In genomic region chr14:32379447-32379846, GRCh38 we compare ENCODE assay signal across 27 cellular contexts. TPM values are rescaled to one million over a fixed set of nuclear protein-coding genes. Genes with fewer than 3 reads are reported as not detected.
DNase-seq lines count a peak whose midpoint lies in the region; ATAC-seq, FAIRE-seq and TF ChIP-seq lines count a peak whose summit lies in the region.
"Had no signal": no experiment of that assay in that cellular context is flagged by ENCODE, and none has a peak within 500 bp of the region (broad histone marks: within the 10 kb centered on the region; RNA-seq: fewer than 3 reads in every experiment).

No MANE protein-coding gene starts in this region.

- in situ Hi-C loops in GM23248 (cut with MboI) = no loop called here

- H3K27ac ChIP-seq in BLaER1 treated with 17β-estradiol and CSF1 and Interleukin-3, amounts not matched to agents 10 nM and 100 nM = no peak overlapping the region
- no peak overlapping the region for H3K27ac ChIP-seq in GM23248
- H3K27ac ChIP-seq: BLaER1, SJCRH30 had no signal

- H4K20me1 ChIP-seq in BLaER1 treated with 17β-estradiol and CSF1 and Interleukin-3, amounts not matched to agents 10 nM and 100 nM = no peaks in the 10 kb centered on the region
- H4K20me1 ChIP-seq in GM23248 (ENCODE audit: insufficient read depth) = no peaks in the 10 kb centered on the region
- H4K20me1 ChIP-seq: BLaER1 had no signal

- H3F3A ChIP-seq in GM23248 (ENCODE audit: insufficient read depth) = peaks cover 13% of the 10 kb centered on the region

- no peak for DNase-seq in GM23248
- DNase-seq in NCI-H226 = peak; percentile 22
- DNase-seq in mesothelial cell of epicardium (ENCODE audit: low spot score in 2 of 2, unreplicated experiment in 2 of 2) = no peak
- no peak for DNase-seq in GM19239 (ENCODE audit: insufficient read length, low spot score)
- DNase-seq in stimulated activated naive CD8-positive, alpha-beta T cell treated with anti-CD3 and anti-CD28 coated beads, Interleukin-15, amount 100 ng/mL, for 72 hours = no peak
- DNase-seq: CD4-positive, alpha-beta T cell; DMS53; EL; GDM1; MV-4-11; NCI-H1105; NCI-H146; NCI-H1930; NCI-H2107; NCI-H446; NCI-H524 treated with DMSO at 0.1 percent for 48 hours; NCI-H774; SJCRH30; T-cell had no signal

- no peaks in the 10 kb centered on the region for H3K9me2 ChIP-seq in GM23248 (ENCODE audit: insufficient read depth)

- H3K9me3 ChIP-seq in BLaER1 treated with 17β-estradiol and CSF1 and Interleukin-3, amounts not matched to agents 10 nM and 100 nM (replicated peaks in 1 of 11) = no peaks in the 10 kb centered on the region
- no peaks in the 10 kb centered on the region for H3K9me3 ChIP-seq in GM23248 (ENCODE audit: low read depth)
- H3K9me3 ChIP-seq: BLaER1, SJCRH30 had no signal

- peaks cover 0 to 7% (median 4%) of the 10 kb centered on the region in 10 experiments; a peak in 5 of 20 replicates for H3K4me1 ChIP-seq in BLaER1 treated with 17β-estradiol and CSF1 and Interleukin-3, amounts not matched to agents 10 nM and 100 nM
- peaks cover 6% of the 10 kb centered on the region for H3K4me1 ChIP-seq in GM23248 (ENCODE audit: insufficient read depth)
- H3K4me1 ChIP-seq: SJCRH30 had no signal

- H3K36me3 ChIP-seq in BLaER1 treated with 17β-estradiol and CSF1 and Interleukin-3, amounts not matched to agents 10 nM and 100 nM = no peaks in the 10 kb centered on the region
- H3K36me3 ChIP-seq in GM23248 (ENCODE audit: low read depth) = no peaks in the 10 kb centered on the region
- H3K36me3 ChIP-seq: BLaER1, SJCRH30 had no signal

- WGBS in GM23248 (ENCODE audit: low coverage in 1 of 2, low lambda C conversion rate in 2 of 2, missing lambda C conversion rate in 2 of 2), 2 experiments = 67 to 73% methylated on average over 1 of the region's 1 CpG

- H3K9me3 Mint-ChIP-seq in mesothelial cell of epicardium = no peaks in the 10 kb centered on the region
- no peaks in the 10 kb centered on the region for H3K9me3 Mint-ChIP-seq in stimulated activated naive CD8-positive, alpha-beta T cell treated with anti-CD3 and anti-CD28 coated beads, Interleukin-15, amount 100 ng/mL, for 72 hours
- H3K9me3 Mint-ChIP-seq: CD4-positive, alpha-beta T cell; T-cell had no signal

- peaks cover 25% of the 10 kb centered on the region for H3K4me1 Mint-ChIP-seq in mesothelial cell of epicardium
- H3K4me1 Mint-ChIP-seq in stimulated activated naive CD8-positive, alpha-beta T cell treated with anti-CD3 and anti-CD28 coated beads, Interleukin-15, amount 100 ng/mL, for 72 hours = peaks cover 10% of the 10 kb centered on the region
- H3K4me1 Mint-ChIP-seq: IgD-negative memory B cell had no signal

- H3K27me3 ChIP-seq in BLaER1 treated with 17β-estradiol and CSF1 and Interleukin-3, amounts not matched to agents 10 nM and 100 nM = no peaks in the 10 kb centered on the region
- no peaks in the 10 kb centered on the region for H3K27me3 ChIP-seq in GM23248 (replicated peaks; ENCODE audit: insufficient read depth)
- H3K27me3 ChIP-seq: BLaER1, SJCRH30 had no signal

- H2AFZ ChIP-seq in GM23248 = 0 out of 2 replicates have a peak overlapping the region, but pooled peaks have one; percentile 7

- no peak overlapping the region for H3K4me3 Mint-ChIP-seq in mesothelial cell of epicardium
- no peak overlapping the region for H3K4me3 Mint-ChIP-seq in stimulated activated naive CD8-positive, alpha-beta T cell treated with anti-CD3 and anti-CD28 coated beads, Interleukin-15, amount 100 ng/mL, for 72 hours
- H3K4me3 Mint-ChIP-seq: CD4-positive, alpha-beta T cell; IgD-negative memory B cell; T-cell had no signal

- H3K36me3 Mint-ChIP-seq in mesothelial cell of epicardium = no peaks in the 10 kb centered on the region
- H3K36me3 Mint-ChIP-seq: IgD-negative memory B cell, T-cell had no signal

- no peaks in the 10 kb centered on the region for H3K27me3 Mint-ChIP-seq in mesothelial cell of epicardium (ENCODE audit: low read depth)
- H3K27me3 Mint-ChIP-seq in stimulated activated naive CD8-positive, alpha-beta T cell treated with anti-CD3 and anti-CD28 coated beads, Interleukin-15, amount 100 ng/mL, for 72 hours = no peaks in the 10 kb centered on the region
- H3K27me3 Mint-ChIP-seq: IgD-negative memory B cell, T-cell had no signal

- no peak for ATAC-seq in stimulated activated naive CD8-positive, alpha-beta T cell treated with anti-CD3 and anti-CD28 coated beads, Interleukin-15, amount 100 ng/mL, for 72 hours
- no peak for ATAC-seq in HG02623 (IDR thresholded peaks at IDR 0.05; ENCODE audit: unreplicated experiment)
- ATAC-seq: GM12878, T-cell had no signal

- H3K4me3 ChIP-seq in BLaER1 treated with 17β-estradiol and CSF1 and Interleukin-3, amounts not matched to agents 10 nM and 100 nM = no peak overlapping the region
- H3K4me3 ChIP-seq in GM23248 = no peak overlapping the region
- H3K4me3 ChIP-seq: BLaER1, GM12878, SJCRH30 had no signal

- peak overlapping the region in 6 of 11 experiments; percentile 0 to 29 (median 8); a peak in 3 of 22 replicates for H3K4me2 ChIP-seq in BLaER1 treated with 17β-estradiol and CSF1 and Interleukin-3, amounts not matched to agents 10 nM and 100 nM
- no peak overlapping the region for H3K4me2 ChIP-seq in GM23248 (ENCODE audit: unreplicated experiment)
- H3K4me2 ChIP-seq: BLaER1 had no signal

- no peaks in the 10 kb centered on the region for H3K79me2 ChIP-seq in GM23248 (ENCODE audit: insufficient read depth)

- H3K9ac ChIP-seq in BLaER1 treated with 17β-estradiol and CSF1 and Interleukin-3, amounts not matched to agents 10 nM and 100 nM = no peak overlapping the region
- no peak overlapping the region for H3K9ac ChIP-seq in GM23248
- H3K9ac ChIP-seq: BLaER1 had no signal

- no peak for FAIRE-seq in GM19239 (lab: Jason Lieb, UNC)
- FAIRE-seq: A204.1, GM12878, H54, RCC 7860 had no signal

- H3K27ac Mint-ChIP-seq in mesothelial cell of epicardium = peak overlapping the region; percentile 2
- peak overlapping the region in 1 of 2 donors; percentile 11 for H3K27ac Mint-ChIP-seq in stimulated activated naive CD8-positive, alpha-beta T cell treated with anti-CD3 and anti-CD28 coated beads, Interleukin-15, amount 100 ng/mL, for 72 hours
- H3K27ac Mint-ChIP-seq: CD4-positive, alpha-beta T cell; IgD-negative memory B cell; T-cell had no signal

- no peak for TF ChIP-seq CTCF in mesothelial cell of epicardium (IDR thresholded peaks at IDR 0.05; ENCODE audit: unreplicated experiment)

RNA-seq across cellular contexts. Expression of gene AKAP6, which starts 50.3 kb away (rescaled TPM):
- total RNA-seq in GM23248 (2014; rRNA removed; shearing (Covaris generic)) = 14.3 and 19.1 TPM in 2 replicates
- 4.0 and 4.8 TPM in 2 replicates for polyA plus RNA-seq in GM23248 (2016; fragmentation: Nextera tagmentation; extraction: Ambion mirVana)
- total RNA-seq in mesothelial cell of epicardium = 7.3 to 8.5 TPM (median 7.8 TPM) in 3 replicates
